23 cellular contexts compared by ENCODE assay signal in the genomic region with DNA sequence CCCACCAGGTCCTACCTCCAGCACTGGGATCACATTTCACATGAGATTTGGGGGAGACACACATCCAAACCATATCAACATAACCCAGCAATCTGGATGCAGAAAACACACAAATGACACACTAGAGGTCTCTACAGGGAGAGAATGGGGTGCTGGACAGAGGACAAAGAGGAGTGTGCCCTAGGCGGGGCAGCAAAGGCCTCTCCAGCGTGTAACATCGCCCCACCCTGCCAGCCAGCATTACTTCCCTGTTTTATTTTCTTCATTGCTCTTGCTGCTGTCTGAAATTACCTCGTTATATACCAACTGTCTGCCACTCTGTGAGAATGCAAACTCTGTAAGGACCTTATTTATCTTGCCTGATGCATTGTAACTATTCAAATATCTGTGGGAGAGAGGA.
"Had no signal": no experiment of that assay in that cellular context is flagged by ENCODE, and none has a peak within 500 bp of the region (broad histone marks: within the 10 kb centered on the region; RNA-seq: fewer than 3 reads in every experiment).

No MANE protein-coding gene starts in this region.

- H3K4me3 ChIP-seq: esophagus muscularis mucosa, gastroesophageal sphincter, left lung, neural progenitor cell, prostate gland, right atrium auricular region, sigmoid colon, testis, tibial artery, upper lobe of left lung, uterus had no signal

- H3K9me3 ChIP-seq: prostate gland, right atrium auricular region, sigmoid colon, testis, upper lobe of left lung had no signal

- H3K4me1 ChIP-seq: esophagus muscularis mucosa, foreskin keratinocyte, gastroesophageal sphincter, left lung, parathyroid adenoma, prostate gland, right atrium auricular region, sigmoid colon, tibial artery, upper lobe of left lung, uterus had no signal

- H3K9ac ChIP-seq: neural progenitor cell, parathyroid adenoma had no signal

- H3K4me2 ChIP-seq: neural progenitor cell had no signal

- H3K27ac ChIP-seq: epithelial cell of prostate, esophagus muscularis mucosa, foreskin keratinocyte, gastroesophageal sphincter, left lung, neural progenitor cell, parathyroid adenoma, prostate gland, right atrium auricular region, sigmoid colon, testis, tibial artery, upper lobe of left lung, uterus had no signal

- H3K36me3 ChIP-seq: esophagus muscularis mucosa, gastroesophageal sphincter, left lung, neural progenitor cell, prostate gland, right atrium auricular region, sigmoid colon, tibial artery, upper lobe of left lung, uterus had no signal

- H3K27me3 ChIP-seq: foreskin keratinocyte, neural progenitor cell, right atrium auricular region, testis, tibial artery, upper lobe of left lung, uterus had no signal

- ATAC-seq: foreskin keratinocyte; gastroesophageal sphincter; left lung; naive thymus-derived CD4-positive, alpha-beta T cell; stimulated activated memory B cell treated with anti-CD40 and anti-IgM and Interleukin-4, amounts not matched to agents 10 μg/mL and 1 μg/mL and 100 μg/mL, for 72 hours; stimulated activated naive CD8-positive, alpha-beta T cell treated with anti-CD3 and anti-CD28 coated beads, Interleukin-15, Interleukin-2, amounts not matched to agents 100 U/mL and 50 U/mL, for 24 hours had no signal

- DNase-seq: effector CD8-positive, alpha-beta T cell; endodermal cell; foreskin keratinocyte; glutamatergic neuron; left lung; mesenchymal stem cell; naive thymus-derived CD4-positive, alpha-beta T cell; sigmoid colon; stimulated activated CD4-positive, alpha-beta T cell treated with anti-CD3 and anti-CD28 coated beads, Interleukin-4, amount 100 ng/mL, for 4 hours; stimulated activated naive CD8-positive, alpha-beta T cell treated with anti-CD3 and anti-CD28 coated beads, Interleukin-15, Interleukin-2, amounts not matched to agents 100 U/mL and 50 U/mL, for 24 hours; substantia nigra; testis; upper lobe of left lung; uterus had no signal
